ENCODE assay signal across 2 cellular contexts in the genomic region with DNA sequence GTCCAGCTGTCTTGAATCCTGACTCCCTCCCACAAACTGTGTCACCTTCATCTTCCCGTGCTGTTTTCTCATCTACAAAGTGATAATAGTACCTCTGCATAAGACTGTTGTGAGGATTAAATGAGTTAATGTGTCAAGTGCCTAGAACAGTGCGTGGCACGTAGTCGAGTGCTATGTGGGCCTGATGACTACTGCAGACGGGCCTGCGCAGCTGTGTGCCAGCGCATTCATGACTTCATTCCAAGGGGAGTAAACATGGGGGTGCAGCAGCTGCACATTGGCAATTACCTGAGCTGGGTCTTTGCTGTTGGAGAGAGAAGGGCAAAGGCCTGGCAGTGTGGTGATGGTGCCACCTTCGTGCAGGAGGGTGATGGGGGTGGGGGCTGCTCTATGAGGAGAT.
TF ChIP-seq lines count a peak whose summit lies in the region.

No MANE protein-coding gene starts in this region.

TF ChIP-seq in H1, 55 proteins besides CTCF, POLR2A, EP300 and RAD21:
- TF ChIP-seq SAP30 (IDR thresholded peaks at IDR 0.05; ENCODE audit: insufficient read depth, insufficient replicate concordance, low read length) (no peak), PHF8 (conservative IDR thresholded peaks at IDR 0.05; ENCODE audit: low read depth, low read length) (no peak), RBBP5 (IDR thresholded peaks at IDR 0.05; ENCODE audit: borderline replicate concordance, low read depth, low read length) (no peak), MAFK (IDR thresholded peaks at IDR 0.05; ENCODE audit: low read depth, low read length) (no peak), CBX5 (IDR thresholded peaks at IDR 0.05; ENCODE audit: low read depth, low read length) (no peak), BCL11A (IDR thresholded peaks at IDR 0.05; ENCODE audit: low read depth in 2 of 2, low read length in 2 of 2) (no peak), SIN3A (conservative IDR thresholded peaks at IDR 0.05 in 1 of 2, IDR thresholded peaks at IDR 0.05 in 1 of 2; ENCODE audit: low read depth in 1 of 2, low read length in 2 of 2) (no peak), SUZ12 (IDR thresholded peaks at IDR 0.05; ENCODE audit: low read length) (no peak), RXRA (IDR thresholded peaks at IDR 0.05; ENCODE audit: insufficient read depth, low read depth, low read length) (no peak), BACH1 (IDR thresholded peaks at IDR 0.05; ENCODE audit: low read length) (no peak), ZNF274 (IDR thresholded peaks at IDR 0.05; ENCODE audit: borderline replicate concordance, extremely low read depth, low read length) (no peak), TBP (IDR thresholded peaks at IDR 0.05; ENCODE audit: low read depth, low read length) (no peak), CBX8 (IDR thresholded peaks at IDR 0.05; ENCODE audit: borderline replicate concordance, low read depth, low read length) (no peak), TAF7 (optimal IDR thresholded peaks at IDR 0.05; ENCODE audit: borderline replicate concordance, low read depth, low read length) (no peak), POU5F1 (IDR thresholded peaks at IDR 0.05; ENCODE audit: low read depth, low read length) (no peak)
- TF ChIP-seq, protein P1, sequence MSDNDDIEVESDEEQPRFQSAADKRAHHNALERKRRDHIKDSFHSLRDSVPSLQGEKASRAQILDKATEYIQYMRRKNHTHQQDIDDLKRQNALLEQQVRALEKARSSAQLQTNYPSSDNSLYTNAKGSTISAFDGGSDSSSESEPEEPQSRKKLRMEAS (IDR thresholded peaks at IDR 0.05): no peak
- TF ChIP-seq, protein P2, sequence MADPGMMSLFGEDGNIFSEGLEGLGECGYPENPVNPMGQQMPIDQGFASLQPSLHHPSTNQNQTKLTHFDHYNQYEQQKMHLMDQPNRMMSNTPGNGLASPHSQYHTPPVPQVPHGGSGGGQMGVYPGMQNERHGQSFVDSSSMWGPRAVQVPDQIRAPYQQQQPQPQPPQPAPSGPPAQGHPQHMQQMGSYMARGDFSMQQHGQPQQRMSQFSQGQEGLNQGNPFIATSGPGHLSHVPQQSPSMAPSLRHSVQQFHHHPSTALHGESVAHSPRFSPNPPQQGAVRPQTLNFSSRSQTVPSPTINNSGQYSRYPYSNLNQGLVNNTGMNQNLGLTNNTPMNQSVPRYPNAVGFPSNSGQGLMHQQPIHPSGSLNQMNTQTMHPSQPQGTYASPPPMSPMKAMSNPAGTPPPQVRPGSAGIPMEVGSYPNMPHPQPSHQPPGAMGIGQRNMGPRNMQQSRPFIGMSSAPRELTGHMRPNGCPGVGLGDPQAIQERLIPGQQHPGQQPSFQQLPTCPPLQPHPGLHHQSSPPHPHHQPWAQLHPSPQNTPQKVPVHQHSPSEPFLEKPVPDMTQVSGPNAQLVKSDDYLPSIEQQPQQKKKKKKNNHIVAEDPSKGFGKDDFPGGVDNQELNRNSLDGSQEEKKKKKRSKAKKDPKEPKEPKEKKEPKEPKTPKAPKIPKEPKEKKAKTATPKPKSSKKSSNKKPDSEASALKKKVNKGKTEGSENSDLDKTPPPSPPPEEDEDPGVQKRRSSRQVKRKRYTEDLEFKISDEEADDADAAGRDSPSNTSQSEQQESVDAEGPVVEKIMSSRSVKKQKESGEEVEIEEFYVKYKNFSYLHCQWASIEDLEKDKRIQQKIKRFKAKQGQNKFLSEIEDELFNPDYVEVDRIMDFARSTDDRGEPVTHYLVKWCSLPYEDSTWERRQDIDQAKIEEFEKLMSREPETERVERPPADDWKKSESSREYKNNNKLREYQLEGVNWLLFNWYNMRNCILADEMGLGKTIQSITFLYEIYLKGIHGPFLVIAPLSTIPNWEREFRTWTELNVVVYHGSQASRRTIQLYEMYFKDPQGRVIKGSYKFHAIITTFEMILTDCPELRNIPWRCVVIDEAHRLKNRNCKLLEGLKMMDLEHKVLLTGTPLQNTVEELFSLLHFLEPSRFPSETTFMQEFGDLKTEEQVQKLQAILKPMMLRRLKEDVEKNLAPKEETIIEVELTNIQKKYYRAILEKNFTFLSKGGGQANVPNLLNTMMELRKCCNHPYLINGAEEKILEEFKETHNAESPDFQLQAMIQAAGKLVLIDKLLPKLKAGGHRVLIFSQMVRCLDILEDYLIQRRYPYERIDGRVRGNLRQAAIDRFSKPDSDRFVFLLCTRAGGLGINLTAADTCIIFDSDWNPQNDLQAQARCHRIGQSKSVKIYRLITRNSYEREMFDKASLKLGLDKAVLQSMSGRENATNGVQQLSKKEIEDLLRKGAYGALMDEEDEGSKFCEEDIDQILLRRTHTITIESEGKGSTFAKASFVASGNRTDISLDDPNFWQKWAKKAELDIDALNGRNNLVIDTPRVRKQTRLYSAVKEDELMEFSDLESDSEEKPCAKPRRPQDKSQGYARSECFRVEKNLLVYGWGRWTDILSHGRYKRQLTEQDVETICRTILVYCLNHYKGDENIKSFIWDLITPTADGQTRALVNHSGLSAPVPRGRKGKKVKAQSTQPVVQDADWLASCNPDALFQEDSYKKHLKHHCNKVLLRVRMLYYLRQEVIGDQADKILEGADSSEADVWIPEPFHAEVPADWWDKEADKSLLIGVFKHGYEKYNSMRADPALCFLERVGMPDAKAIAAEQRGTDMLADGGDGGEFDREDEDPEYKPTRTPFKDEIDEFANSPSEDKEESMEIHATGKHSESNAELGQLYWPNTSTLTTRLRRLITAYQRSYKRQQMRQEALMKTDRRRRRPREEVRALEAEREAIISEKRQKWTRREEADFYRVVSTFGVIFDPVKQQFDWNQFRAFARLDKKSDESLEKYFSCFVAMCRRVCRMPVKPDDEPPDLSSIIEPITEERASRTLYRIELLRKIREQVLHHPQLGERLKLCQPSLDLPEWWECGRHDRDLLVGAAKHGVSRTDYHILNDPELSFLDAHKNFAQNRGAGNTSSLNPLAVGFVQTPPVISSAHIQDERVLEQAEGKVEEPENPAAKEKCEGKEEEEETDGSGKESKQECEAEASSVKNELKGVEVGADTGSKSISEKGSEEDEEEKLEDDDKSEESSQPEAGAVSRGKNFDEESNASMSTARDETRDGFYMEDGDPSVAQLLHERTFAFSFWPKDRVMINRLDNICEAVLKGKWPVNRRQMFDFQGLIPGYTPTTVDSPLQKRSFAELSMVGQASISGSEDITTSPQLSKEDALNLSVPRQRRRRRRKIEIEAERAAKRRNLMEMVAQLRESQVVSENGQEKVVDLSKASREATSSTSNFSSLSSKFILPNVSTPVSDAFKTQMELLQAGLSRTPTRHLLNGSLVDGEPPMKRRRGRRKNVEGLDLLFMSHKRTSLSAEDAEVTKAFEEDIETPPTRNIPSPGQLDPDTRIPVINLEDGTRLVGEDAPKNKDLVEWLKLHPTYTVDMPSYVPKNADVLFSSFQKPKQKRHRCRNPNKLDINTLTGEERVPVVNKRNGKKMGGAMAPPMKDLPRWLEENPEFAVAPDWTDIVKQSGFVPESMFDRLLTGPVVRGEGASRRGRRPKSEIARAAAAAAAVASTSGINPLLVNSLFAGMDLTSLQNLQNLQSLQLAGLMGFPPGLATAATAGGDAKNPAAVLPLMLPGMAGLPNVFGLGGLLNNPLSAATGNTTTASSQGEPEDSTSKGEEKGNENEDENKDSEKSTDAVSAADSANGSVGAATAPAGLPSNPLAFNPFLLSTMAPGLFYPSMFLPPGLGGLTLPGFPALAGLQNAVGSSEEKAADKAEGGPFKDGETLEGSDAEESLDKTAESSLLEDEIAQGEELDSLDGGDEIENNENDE (IDR thresholded peaks at IDR 0.05; ENCODE audit: insufficient replicate concordance, low read length): no peak

TF ChIP-seq in GM12891, 5 proteins besides CTCF, POLR2A, EP300 and RAD21:
- TF ChIP-seq POU2F2 (IDR thresholded peaks at IDR 0.05; ENCODE audit: low read depth, low read length) (no peak), TAF1 (IDR thresholded peaks at IDR 0.05; ENCODE audit: low read depth, low read length) (no peak), SPI1 (IDR thresholded peaks at IDR 0.05; ENCODE audit: low read depth, low read length) (no peak), PAX5 (IDR thresholded peaks at IDR 0.05; ENCODE audit: insufficient read depth, low read length, severe bottlenecking) (no peak), POLR2AphosphoS5 (IDR thresholded peaks at IDR 0.05; ENCODE audit: low read depth, low read length) (no peak)
